In genomic region chr10:8112942-8113442, GRCh38 we compare ENCODE assay signal across 31 cellular contexts. TPM values are rescaled to one million over a fixed set of nuclear protein-coding genes. Genes with fewer than 3 reads are reported as not detected.
"Had no signal": no experiment of that assay in that cellular context is flagged by ENCODE, and none has a peak within 500 bp of the region (broad histone marks: within the 10 kb centered on the region; RNA-seq: fewer than 3 reads in every experiment).

No MANE protein-coding gene starts in this region.

- H3K36me3 Mint-ChIP-seq: activated naive CD8-positive, alpha-beta T cell treated with anti-CD3 and anti-CD28 coated beads for 36 hours had no signal

- H3K9ac ChIP-seq: SK-N-SH had no signal

- H3K4me1 ChIP-seq: Peyer's patch, SJSA1 had no signal

- H3K9me3 Mint-ChIP-seq: activated CD4-positive, alpha-beta T cell treated with anti-CD3 and anti-CD28 coated beads, Interleukin-2, amount 10 ng/mL, durations not matched to agents 24 days and 14 days; activated CD8-positive, alpha-beta T cell treated with anti-CD3 and anti-CD28 coated beads for 36 hours; activated naive CD8-positive, alpha-beta T cell treated with anti-CD3 and anti-CD28 coated beads for 36 hours; activated T-cell treated with anti-CD3 and anti-CD28 coated beads, Interleukin-2, amount 50 U/mL, for 72 hours; activated T-helper 17 cell treated with anti-CD3 and anti-CD28 coated beads, Interleukin-2, amount 50 U/mL, for 72 hours; T-helper 1 cell treated with Interleukin-12 subunit alpha and Interleukin-12 subunit beta and Interleukin-4 antibody, amounts not matched to agents 30 μg/mL and 1 μg/mL, for 36 hours; T-helper 2 cell treated with Interferon-gamma antibody and Interleukin-4, amounts not matched to agents 5 μg/mL and 100 μg/mL, for 36 hours had no signal

- DNase-seq: activated CD4-positive, alpha-beta T cell treated with anti-CD3 and anti-CD28 coated beads, Interleukin-2, amount 10 ng/mL, durations not matched to agents 24 days and 14 days; activated CD4-positive, alpha-beta T cell treated with anti-CD3 and anti-CD28 coated beads, Interleukin-2, amount 50 U/mL, for 4 hours; activated CD8-positive, alpha-beta T cell treated with anti-CD3 and anti-CD28 coated beads for 36 hours; activated effector memory CD4-positive, alpha-beta T cell treated with anti-CD3 and anti-CD28 coated beads, Interleukin-2, amount 50 U/mL, for 16 hours; activated naive CD4-positive, alpha-beta T cell; activated naive CD4-positive, alpha-beta T cell treated with anti-CD3 and anti-CD28 coated beads, Interleukin-2, amount 50 U/mL, for 16 hours; activated naive CD8-positive, alpha-beta T cell treated with anti-CD3 and anti-CD28 coated beads for 36 hours; activated T-cell treated with anti-CD3 and anti-CD28 coated beads, Interleukin-2, amount 50 U/mL, for 1 hour; activated T-cell treated with anti-CD3 and anti-CD28 coated beads, Interleukin-2, amount 50 U/mL, for 72 hours; amniotic stem cell; aorta; brain microvascular endothelial cell; Karpas-422; MV-4-11; NCI-H1092; NCI-H1436 treated with DMSO at 0.1 percent for 48 hours; NCI-H1694 treated with DMSO at 0.1 percent for 48 hours; NCI-H2029; NCI-H345; NCI-H524 treated with DMSO at 0.1 percent for 48 hours; PC-3; Peyer's patch; RPMI8226; SHP77 treated with DMSO at 0.1 percent for 48 hours had no signal

- FAIRE-seq: TTC549 had no signal

- H3K4me2 ChIP-seq: SK-N-SH had no signal

- H3K4me3 Mint-ChIP-seq: activated CD4-positive, alpha-beta T cell treated with anti-CD3 and anti-CD28 coated beads, Interleukin-2, amount 10 ng/mL, durations not matched to agents 24 days and 14 days; activated CD8-positive, alpha-beta T cell treated with anti-CD3 and anti-CD28 coated beads for 36 hours; activated naive CD8-positive, alpha-beta T cell treated with anti-CD3 and anti-CD28 coated beads for 36 hours; activated T-cell treated with anti-CD3 and anti-CD28 coated beads, Interleukin-2, amount 50 U/mL, for 72 hours; activated T-helper 17 cell treated with anti-CD3 and anti-CD28 coated beads, Interleukin-2, amount 50 U/mL, for 72 hours; T-helper 1 cell treated with Interleukin-12 subunit alpha and Interleukin-12 subunit beta and Interleukin-4 antibody, amounts not matched to agents 30 μg/mL and 1 μg/mL, for 36 hours; T-helper 2 cell treated with Interferon-gamma antibody and Interleukin-4, amounts not matched to agents 5 μg/mL and 100 μg/mL, for 36 hours had no signal

- H3K27me3 ChIP-seq: brain microvascular endothelial cell, cardiac muscle cell, Peyer's patch, SJSA1 had no signal

- H3K9me3 ChIP-seq: Peyer's patch, SJSA1, SK-N-SH had no signal

- ATAC-seq: activated CD8-positive, alpha-beta T cell treated with anti-CD3 and anti-CD28 coated beads for 36 hours; activated T-cell treated with anti-CD3 and anti-CD28 coated beads, Interleukin-2, amount 50 U/mL, for 72 hours; activated T-helper 17 cell treated with anti-CD3 and anti-CD28 coated beads, Interleukin-2, amount 50 U/mL, for 72 hours; PC-3 had no signal

- H3K27me3 Mint-ChIP-seq: activated CD8-positive, alpha-beta T cell treated with anti-CD3 and anti-CD28 coated beads for 36 hours; activated naive CD8-positive, alpha-beta T cell treated with anti-CD3 and anti-CD28 coated beads for 36 hours; activated T-helper 17 cell treated with anti-CD3 and anti-CD28 coated beads, Interleukin-2, amount 50 U/mL, for 72 hours had no signal

- H3K27ac Mint-ChIP-seq: activated CD4-positive, alpha-beta T cell treated with anti-CD3 and anti-CD28 coated beads, Interleukin-2, amount 10 ng/mL, durations not matched to agents 24 days and 14 days; activated CD8-positive, alpha-beta T cell treated with anti-CD3 and anti-CD28 coated beads for 36 hours; activated naive CD8-positive, alpha-beta T cell treated with anti-CD3 and anti-CD28 coated beads for 36 hours; activated T-cell treated with anti-CD3 and anti-CD28 coated beads, Interleukin-2, amount 50 U/mL, for 72 hours; activated T-helper 17 cell treated with anti-CD3 and anti-CD28 coated beads, Interleukin-2, amount 50 U/mL, for 72 hours; T-helper 1 cell treated with Interleukin-12 subunit alpha and Interleukin-12 subunit beta and Interleukin-4 antibody, amounts not matched to agents 30 μg/mL and 1 μg/mL, for 36 hours; T-helper 2 cell treated with Interferon-gamma antibody and Interleukin-4, amounts not matched to agents 5 μg/mL and 100 μg/mL, for 36 hours had no signal

- H3K36me3 ChIP-seq: brain microvascular endothelial cell, cardiac muscle cell, Peyer's patch, SJSA1 had no signal

- H3K4me3 ChIP-seq: cardiac muscle cell, Peyer's patch, SJSA1 had no signal

- H3K27ac ChIP-seq: brain microvascular endothelial cell, cardiac muscle cell, Peyer's patch, SJSA1 had no signal

- H3K4me1 Mint-ChIP-seq: activated CD4-positive, alpha-beta T cell treated with anti-CD3 and anti-CD28 coated beads, Interleukin-2, amount 10 ng/mL, durations not matched to agents 24 days and 14 days; activated naive CD8-positive, alpha-beta T cell treated with anti-CD3 and anti-CD28 coated beads for 36 hours; activated T-helper 17 cell treated with anti-CD3 and anti-CD28 coated beads, Interleukin-2, amount 50 U/mL, for 72 hours had no signal

RNA-seq across cellular contexts. Expression of gene GATA3, which starts 58.5 kb away (rescaled TPM):
- total RNA-seq: SJSA1 had no signal
